Comparison of ENCODE assay signal across 8 cellular contexts in genomic region chr6:169701953-169702639, GRCh38. TPM values are rescaled to one million over a fixed set of nuclear protein-coding genes. Genes with fewer than 3 reads are reported as not detected.
A peak's percentile ranks its signal among the peaks of the same experiment; 100 is the strongest.
DNase-seq lines count a peak whose midpoint lies in the region; ATAC-seq and TF ChIP-seq lines count a peak whose summit lies in the region.

C6orf120 (plus strand) TSS chr6:169702126; CDS start chr6:169702460, 334 bp downstream.
WDR27 (minus strand) TSS chr6:169702029; CDS start chr6:169689005, 13,024 bp downstream.

- no peaks in the 10 kb centered on the region for H3K27me3 Mint-ChIP-seq in activated T-helper 2 cell treated with anti-CD3 and anti-CD28 coated beads, Interferon-gamma antibody, Interleukin-2, Interleukin-4, amounts not matched to agents 10 μg/mL and 5 μg/mL and 100 μg/mL, durations not matched to agents 14 hours and 24 hours and 36 hours (ENCODE audit: low read depth)
- H3K27me3 Mint-ChIP-seq in natural killer cell treated with Interleukin-12 subunit alpha and Interleukin-12 subunit beta and Interleukin-15 and Interleukin-18, amount 100 ng/mL, for 72 hours, result no peaks in the 10 kb centered on the region

- CTCF ChIA-PET in RWPE1 (lab: Yijun Ruan, JAX), result interaction anchor here (0.7 to 0.9 kb wide), 2 partner anchors 20 to 991 kb away, joined by 3 read pairs; no protein-coding TSS in a partner anchor

- peak; percentile 97 for ATAC-seq in natural killer cell treated with Interleukin-12 subunit alpha and Interleukin-12 subunit beta and Interleukin-15 and Interleukin-18, amount 100 ng/mL, for 72 hours
- peak; percentile 98 for ATAC-seq in stimulated activated naive CD8-positive, alpha-beta T cell treated with anti-CD3 and anti-CD28 coated beads, Interleukin-15, Interleukin-2, amounts not matched to agents 100 U/mL and 50 U/mL, for 24 hours

- H3K9me3 Mint-ChIP-seq in activated T-helper 2 cell treated with anti-CD3 and anti-CD28 coated beads, Interferon-gamma antibody, Interleukin-2, Interleukin-4, amounts not matched to agents 10 μg/mL and 5 μg/mL and 100 μg/mL, durations not matched to agents 14 hours and 24 hours and 36 hours, result no peaks in the 10 kb centered on the region
- H3K9me3 Mint-ChIP-seq in natural killer cell treated with Interleukin-12 subunit alpha and Interleukin-12 subunit beta and Interleukin-15 and Interleukin-18, amount 100 ng/mL, for 72 hours, result no peaks in the 10 kb centered on the region

- H3K36me3 Mint-ChIP-seq in activated T-helper 2 cell treated with anti-CD3 and anti-CD28 coated beads, Interferon-gamma antibody, Interleukin-2, Interleukin-4, amounts not matched to agents 10 μg/mL and 5 μg/mL and 100 μg/mL, durations not matched to agents 14 hours and 24 hours and 36 hours (ENCODE audit: low read depth), result peaks cover 36% of the 10 kb centered on the region
- H3K36me3 Mint-ChIP-seq in natural killer cell treated with Interleukin-12 subunit alpha and Interleukin-12 subunit beta and Interleukin-15 and Interleukin-18, amount 100 ng/mL, for 72 hours, result no peaks in the 10 kb centered on the region

- peak within 1 kb of the TSS; percentile 84 for H3K27ac Mint-ChIP-seq in activated T-helper 2 cell treated with anti-CD3 and anti-CD28 coated beads, Interferon-gamma antibody, Interleukin-2, Interleukin-4, amounts not matched to agents 10 μg/mL and 5 μg/mL and 100 μg/mL, durations not matched to agents 14 hours and 24 hours and 36 hours
- H3K27ac Mint-ChIP-seq in natural killer cell treated with Interleukin-12 subunit alpha and Interleukin-12 subunit beta and Interleukin-15 and Interleukin-18, amount 100 ng/mL, for 72 hours, result peak within 1 kb of the TSS; percentile 89 to 92

- POLR2A ChIA-PET in RWPE1 (lab: Yijun Ruan, JAX; ENCODE audit: low non-redundant PET), result no interaction called here

- peak within 1 kb of the TSS; percentile 89 for H3K4me3 ChIP-seq in LNCaP clone FGC (ENCODE audit: low read depth, low read length)

- H3K27ac ChIP-seq in RWPE1, result peak within 1 kb of the TSS; percentile 87

- DNase-seq in EH (ENCODE audit: low read depth) (peak; percentile 97), GOT3 (lab: John Stamatoyannopoulos, UW) (peak; percentile 88), LNCaP clone FGC (ENCODE audit: low read depth) (peak; percentile 82), RWPE1 (ENCODE audit: low spot score) (peak; percentile 91), fibroblast of peridontal ligament (ENCODE audit: extremely low read depth) (peak; percentile 93)
- peak; percentile 95 for DNase-seq in activated T-helper 2 cell treated with anti-CD3 and anti-CD28 coated beads, Interferon-gamma antibody, Interleukin-2, Interleukin-4, amounts not matched to agents 10 μg/mL and 5 μg/mL and 100 μg/mL, durations not matched to agents 14 hours and 24 hours and 36 hours (ENCODE audit: low spot score)
- DNase-seq in natural killer cell treated with Interleukin-12 subunit alpha and Interleukin-12 subunit beta and Interleukin-15 and Interleukin-18, amount 100 ng/mL, for 72 hours (ENCODE audit: low spot score), result peak; percentile 99
- peak; percentile 98 for DNase-seq in stimulated activated naive CD8-positive, alpha-beta T cell treated with anti-CD3 and anti-CD28 coated beads, Interleukin-15, Interleukin-2, amounts not matched to agents 100 U/mL and 50 U/mL, for 24 hours

- peak within 1 kb of the TSS; percentile 88 for H3K4me3 Mint-ChIP-seq in activated T-helper 2 cell treated with anti-CD3 and anti-CD28 coated beads, Interferon-gamma antibody, Interleukin-2, Interleukin-4, amounts not matched to agents 10 μg/mL and 5 μg/mL and 100 μg/mL, durations not matched to agents 14 hours and 24 hours and 36 hours (ENCODE audit: low read depth)
- peak within 1 kb of the TSS; percentile 94 for H3K4me3 Mint-ChIP-seq in natural killer cell treated with Interleukin-12 subunit alpha and Interleukin-12 subunit beta and Interleukin-15 and Interleukin-18, amount 100 ng/mL, for 72 hours

- intact Hi-C loops in activated T-helper 2 cell treated with anti-CD3 and anti-CD28 coated beads, Interferon-gamma antibody, Interleukin-2, Interleukin-4, amounts not matched to agents 10 μg/mL and 5 μg/mL and 100 μg/mL, durations not matched to agents 14 hours and 24 hours and 36 hours (cut with micrococcal nuclease), result loop anchor here (1.0 to 5.0 kb wide), 5 partner anchors 21 to 852 kb away; partner anchors contain the start of genes DYNLT2, ERMARD, FAM120B and TBP

- TF ChIP-seq CTCF in LNCaP clone FGC (IDR thresholded peaks at IDR 0.05; ENCODE audit: control insufficient read depth, extremely low read depth, insufficient read depth), result peak; percentile 25; the same call in 1 of the 2 replicates
- TF ChIP-seq CTCF in RWPE1 (conservative IDR thresholded peaks at IDR 0.05; ENCODE audit: low read depth), result no peak

- H3K4me1 Mint-ChIP-seq in activated T-helper 2 cell treated with anti-CD3 and anti-CD28 coated beads, Interferon-gamma antibody, Interleukin-2, Interleukin-4, amounts not matched to agents 10 μg/mL and 5 μg/mL and 100 μg/mL, durations not matched to agents 14 hours and 24 hours and 36 hours (ENCODE audit: low read depth), result peaks cover 38% of the 10 kb centered on the region
- H3K4me1 Mint-ChIP-seq in natural killer cell treated with Interleukin-12 subunit alpha and Interleukin-12 subunit beta and Interleukin-15 and Interleukin-18, amount 100 ng/mL, for 72 hours (ENCODE audit: low read depth in 2 of 2), result peaks cover 37 to 48% of the 10 kb centered on the region in 2 donors

RNA-seq across cellular contexts. Expression of gene C6orf120, which starts in this region (rescaled TPM):
- total RNA-seq in activated T-helper 2 cell treated with anti-CD3 and anti-CD28 coated beads, Interferon-gamma antibody, Interleukin-2, Interleukin-4, amounts not matched to agents 10 μg/mL and 5 μg/mL and 100 μg/mL, durations not matched to agents 14 hours and 24 hours and 36 hours, result 18.9 and 19.6 TPM in 2 replicates
- 10 to 100 TPM; 18.8 to 20.0 TPM for total RNA-seq in natural killer cell treated with Interleukin-12 subunit alpha and Interleukin-12 subunit beta and Interleukin-15 and Interleukin-18, amount 100 ng/mL, for 72 hours

RNA-seq across cellular contexts. Expression of gene WDR27, which starts in this region (rescaled TPM):
- 35.0 and 35.9 TPM in 2 replicates for total RNA-seq in activated T-helper 2 cell treated with anti-CD3 and anti-CD28 coated beads, Interferon-gamma antibody, Interleukin-2, Interleukin-4, amounts not matched to agents 10 μg/mL and 5 μg/mL and 100 μg/mL, durations not matched to agents 14 hours and 24 hours and 36 hours
- total RNA-seq in natural killer cell treated with Interleukin-12 subunit alpha and Interleukin-12 subunit beta and Interleukin-15 and Interleukin-18, amount 100 ng/mL, for 72 hours, result 10 to 100 TPM; 19.6 to 59.1 TPM

Comparison
In these comparisons a context has a peak if more than half of its experiments do, and no peak if none do; other contexts are left out.
1. Peak in every context shown above with its lines: DNase-seq, ATAC-seq, H3K4me3 ChIP-seq and H3K27ac ChIP-seq.